In the genomic region with DNA sequence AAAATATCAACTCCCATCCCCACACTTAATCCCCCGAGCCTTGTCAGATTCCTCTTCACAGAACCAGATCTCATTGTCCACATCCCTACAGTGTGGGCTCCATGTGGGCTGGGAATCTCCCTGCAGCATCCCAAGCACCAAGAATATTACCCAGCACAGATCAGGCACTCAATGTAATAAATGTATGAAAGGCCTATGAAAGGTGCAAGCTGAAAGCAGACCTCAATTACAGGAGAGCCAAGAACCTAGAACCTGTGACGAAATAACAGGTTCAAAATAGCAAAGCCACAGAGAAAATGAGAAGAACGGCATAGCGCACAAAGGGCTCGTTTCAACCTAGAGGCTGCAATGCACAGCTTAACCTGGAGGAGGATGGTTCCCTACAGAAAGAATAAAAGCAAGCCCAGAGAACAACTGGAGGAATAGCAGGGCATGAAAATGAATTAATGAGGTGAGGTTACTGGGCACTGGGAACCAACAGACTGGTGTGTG, we compare ENCODE assay signal across 10 cellular contexts. TPM values are rescaled to one million over a fixed set of nuclear protein-coding genes. Genes with fewer than 3 reads are reported as not detected.
DNase-seq lines count a peak whose midpoint lies in the region; ATAC-seq and TF ChIP-seq lines count a peak whose summit lies in the region.
"Had no signal": no experiment of that assay in that cellular context is flagged by ENCODE, and none has a peak within 500 bp of the region (broad histone marks: within the 10 kb centered on the region; RNA-seq: fewer than 3 reads in every experiment).

No MANE protein-coding gene starts in this region.

- WGBS in heart left ventricle, 4 donors = 81 to 87% (median 85%) methylated on average over 5 of the region's 5 CpGs

- TF ChIP-seq CTCF in HFFc6 (IDR thresholded peaks at IDR 0.05) (peak; percentile 28), nephron progenitor cell (IDR thresholded peaks at IDR 0.05) (no peak), heart left ventricle (IDR thresholded peaks at IDR 0.05) (no peak)

- H3K36me3 Mint-ChIP-seq in HFFc6 (ENCODE audit: low read depth) (peaks cover 4% of the 10 kb centered on the region; the same call in 1 of the 2 replicates), nephron progenitor cell (ENCODE audit: low read depth) (no peaks in the 10 kb centered on the region)
- peaks cover 2% of the 10 kb centered on the region for H3K36me3 Mint-ChIP-seq in T-helper 2 cell treated with Interferon-gamma antibody and Interleukin-4, amounts not matched to agents 5 μg/mL and 100 μg/mL, for 36 hours (ENCODE audit: low read depth)

- H3K4me1 Mint-ChIP-seq in HFFc6 (ENCODE audit: low read depth) (peaks cover 43% of the 10 kb centered on the region), nephron progenitor cell (peaks cover 25% of the 10 kb centered on the region)
- peaks cover 30% of the 10 kb centered on the region for H3K4me1 Mint-ChIP-seq in T-helper 2 cell treated with Interferon-gamma antibody and Interleukin-4, amounts not matched to agents 5 μg/mL and 100 μg/mL, for 36 hours (ENCODE audit: low read depth)

- no peaks in the 10 kb centered on the region for H3K27me3 ChIP-seq in heart left ventricle

- no peaks in the 10 kb centered on the region for H3K9me3 ChIP-seq in heart left ventricle

- intact Hi-C loops in heart left ventricle (cut with DNase I) = no loop called here

- DNase-seq in DMS 273 (lab: John Stamatoyannopoulos, UW; ENCODE audit: unreplicated experiment) (peak; percentile 40), DMS 273 treated with DMSO at 0.1 percent for 48 hours (lab: John Stamatoyannopoulos, UW) (no peak), HFFc6 (no peak), nephron progenitor cell (no peak), heart left ventricle (no peak), EL (no peak)
- DNase-seq in T-helper 2 cell treated with Interferon-gamma antibody and Interleukin-4, amounts not matched to agents 5 μg/mL and 100 μg/mL, for 36 hours (ENCODE audit: low spot score) = no peak
- no peak for DNase-seq in stimulated activated CD4-positive, alpha-beta T cell treated with anti-CD3 and anti-CD28 coated beads, Interleukin-2, amount 100 ng/mL, for 24 hours
- DNase-seq: mesenchymal stem cell had no signal

- H3K4me3 ChIP-seq in heart left ventricle = no peak overlapping the region

- H3K27ac Mint-ChIP-seq in HFFc6 (no peak overlapping the region; the same call in 1 of the 2 replicates), nephron progenitor cell (no peak overlapping the region)
- H3K27ac Mint-ChIP-seq in T-helper 2 cell treated with Interferon-gamma antibody and Interleukin-4, amounts not matched to agents 5 μg/mL and 100 μg/mL, for 36 hours = no peak overlapping the region

- H3K36me3 ChIP-seq in heart left ventricle = no peaks in the 10 kb centered on the region

- H3K9me3 Mint-ChIP-seq in HFFc6 = no peaks in the 10 kb centered on the region
- no peaks in the 10 kb centered on the region for H3K9me3 Mint-ChIP-seq in T-helper 2 cell treated with Interferon-gamma antibody and Interleukin-4, amounts not matched to agents 5 μg/mL and 100 μg/mL, for 36 hours
- no peaks in the 10 kb centered on the region for H3K9me3 Mint-ChIP-seq in nephron progenitor cell

- H3K4me1 ChIP-seq in heart left ventricle = peaks cover 0 to 31% (median 10%) of the 10 kb centered on the region in 12 donors

- no peak overlapping the region for H3K4me3 Mint-ChIP-seq in HFFc6
- peak overlapping the region; percentile 32 for H3K4me3 Mint-ChIP-seq in T-helper 2 cell treated with Interferon-gamma antibody and Interleukin-4, amounts not matched to agents 5 μg/mL and 100 μg/mL, for 36 hours
- peak overlapping the region; percentile 30 for H3K4me3 Mint-ChIP-seq in nephron progenitor cell

- ATAC-seq in heart left ventricle = no peak

- H3K27ac ChIP-seq in heart left ventricle = no peak overlapping the region
- H3K27ac ChIP-seq: 22Rv1 had no signal

- peaks cover 2% of the 10 kb centered on the region for H3K27me3 Mint-ChIP-seq in HFFc6 (ENCODE audit: insufficient read depth)
- no peaks in the 10 kb centered on the region for H3K27me3 Mint-ChIP-seq in T-helper 2 cell treated with Interferon-gamma antibody and Interleukin-4, amounts not matched to agents 5 μg/mL and 100 μg/mL, for 36 hours (ENCODE audit: low read depth)
- H3K27me3 Mint-ChIP-seq in nephron progenitor cell (ENCODE audit: low read depth, poor library complexity) = peaks cover 33% of the 10 kb centered on the region

- no peak for TF ChIP-seq POLR2A in heart left ventricle (IDR thresholded peaks at IDR 0.05)

RNA-seq across cellular contexts. Expression of gene SLC23A2, which starts 3.1 kb away (rescaled TPM):
- total RNA-seq in HFFc6 (2021; fragmentation: NEBNext Ultra II Directional; extraction: Animal tissue kit (Norgen Biotek cat#: 25700)) = 10 to 100 TPM; 12.5 to 17.2 (median 15.7) TPM
- 10 to 100 TPM in 2 of 9 donors, 1 to 10 TPM in 7; 5.0 to 18.7 (median 8.4) TPM for total RNA-seq in heart left ventricle
- 1 to 10 TPM; 3.0 to 3.3 TPM for polyA plus RNA-seq in heart left ventricle
